8 cellular contexts compared by ENCODE assay signal in genomic region chrX:15973299-15973698, GRCh38.
A peak's percentile ranks its signal among the peaks of the same experiment; 100 is the strongest.
DNase-seq lines count a peak whose midpoint lies in the region; ATAC-seq, FAIRE-seq and TF ChIP-seq lines count a peak whose summit lies in the region.

No MANE protein-coding gene starts in this region.

- FAIRE-seq in GM19239 (lab: Jason Lieb, UNC), result peak; percentile 97

- no peak for TF ChIP-seq EP300 in sigmoid colon (IDR thresholded peaks at IDR 0.05)

- intact Hi-C loops in lower lobe of right lung (cut with DNase I), result no loop called here
- intact Hi-C loops in aorta (cut with DNase I), result no loop called here
- intact Hi-C loops in sigmoid colon (cut with DNase I), result loop anchor here (10.0 kb wide), 1 partner anchor 128 kb away; no protein-coding TSS in a partner anchor

- H3K9me3 ChIP-seq in lower lobe of right lung (no peaks in the 10 kb centered on the region), aorta (ENCODE audit: control insufficient read depth, low read length) (no peaks in the 10 kb centered on the region), sigmoid colon (no peaks in the 10 kb centered on the region)

- DNase-seq in D341Med (ENCODE audit: low spot score) (peak; percentile 15), GM19239 (ENCODE audit: insufficient read length, low spot score) (no peak), NCI-H69 (lab: John Stamatoyannopoulos, UW) (peak; percentile 63), cerebellar cortex (ENCODE audit: low spot score) (peak; percentile 34), lower lobe of right lung (no peak), aorta (no peak), NCI-H774 (lab: John Stamatoyannopoulos, UW) (no peak), sigmoid colon (no peak)

- no peak for TF ChIP-seq POLR2A in sigmoid colon (IDR thresholded peaks at IDR 0.05)

- peak; percentile 47 for TF ChIP-seq CTCF in lower lobe of right lung (IDR thresholded peaks at IDR 0.05)
- no peak for TF ChIP-seq CTCF in sigmoid colon (IDR thresholded peaks at IDR 0.05)

- H3K36me3 ChIP-seq in lower lobe of right lung, result no peaks in the 10 kb centered on the region
- H3K36me3 ChIP-seq in aorta (ENCODE audit: control insufficient read depth in 1 of 2, insufficient read depth in 2 of 2, low read length in 1 of 2), result no peaks in the 10 kb centered on the region
- H3K36me3 ChIP-seq in sigmoid colon, result no peaks in the 10 kb centered on the region

- H3K27ac ChIP-seq in lower lobe of right lung (no peak overlapping the region), aorta (ENCODE audit: low read depth in 1 of 2, low read length in 2 of 2) (no peak overlapping the region), sigmoid colon (no peak overlapping the region)

- H3K4me3 ChIP-seq in lower lobe of right lung (no peak overlapping the region), aorta (ENCODE audit: low read length in 2 of 2) (no peak overlapping the region), sigmoid colon (no peak overlapping the region)

- WGBS in aorta, 2 donors, result 55 to 64% methylated on average over 2 of the region's 2 CpGs
- WGBS in sigmoid colon, 2 donors, result 64 to 88% methylated on average over 2 of the region's 2 CpGs

- peak; percentile 72 to 73 for ATAC-seq in lower lobe of right lung
- no peak for ATAC-seq in aorta (ENCODE audit: low FRiP score)

- H3K4me1 ChIP-seq in lower lobe of right lung, result no peaks in the 10 kb centered on the region
- no peaks in the 10 kb centered on the region for H3K4me1 ChIP-seq in aorta (ENCODE audit: control insufficient read depth in 1 of 2, insufficient read depth in 2 of 2, low read length in 2 of 2)
- H3K4me1 ChIP-seq in sigmoid colon, result no peaks in the 10 kb centered on the region

- H3K27me3 ChIP-seq in lower lobe of right lung (ENCODE audit: low read depth) (no peaks in the 10 kb centered on the region), aorta (ENCODE audit: control insufficient read depth in 1 of 2, insufficient read depth in 2 of 2, low read length in 1 of 2) (no peaks in the 10 kb centered on the region), sigmoid colon (no peaks in the 10 kb centered on the region)

Comparison
In these comparisons a context has a peak if more than half of its experiments do, and no peak if none do; other contexts are left out.
1. DNase-seq: peak in D341Med (single experiment), NCI-H69 (single experiment) and cerebellar cortex (single experiment); none in GM19239 (single experiment), lower lobe of right lung (single experiment), aorta (0 of 2), NCI-H774 (single experiment) and sigmoid colon (single experiment).